ENCODE assay signal across 10 cellular contexts in genomic region chr7:139936760-139937310, GRCh38.
DNase-seq lines count a peak whose midpoint lies in the region; ATAC-seq and TF ChIP-seq lines count a peak whose summit lies in the region.
"Had no signal": no experiment of that assay in that cellular context is flagged by ENCODE, and none has a peak within 500 bp of the region (broad histone marks: within the 10 kb centered on the region; RNA-seq: fewer than 3 reads in every experiment).

No MANE protein-coding gene starts in this region.

- no peak overlapping the region for H2BK5ac ChIP-seq in H9 (ENCODE audit: insufficient read length, low read length)

- DNase-seq in H9: no peak
- no peak for DNase-seq in activated T-helper 1 cell treated with anti-CD3 and anti-CD28 coated beads, Interleukin-12 subunit alpha, Interleukin-12 subunit beta, Interleukin-2, Interleukin-4 antibody, amounts not matched to agents 30 ng/mL and 10 ng/mL and 1 ng/mL, durations not matched to agents 14 hours and 24 hours and 36 hours (ENCODE audit: low spot score)
- DNase-seq in immature natural killer cell: no peak
- no peak for DNase-seq in DMS153 treated with DMSO at 0.1 percent for 48 hours (lab: John Stamatoyannopoulos, UW; ENCODE audit: unreplicated experiment)
- DNase-seq in esophagus squamous epithelium (lab: John Stamatoyannopoulos, UW): no peak
- DNase-seq in thyroid gland: no peak
- DNase-seq: testis, WERI-Rb-1 had no signal

- H2AFZ ChIP-seq in ACC112 (ENCODE audit: low read length, unreplicated experiment) (no peak overlapping the region), H9 (ENCODE audit: low read length) (no peak overlapping the region)

- no peak overlapping the region for H4K8ac ChIP-seq in H9 (replicated peaks; ENCODE audit: insufficient read length, low read depth, low read length)

- H2BK120ac ChIP-seq in H9 (ENCODE audit: low read depth, low read length, poor library complexity, severe bottlenecking): no peak overlapping the region

- H3K36me3 Mint-ChIP-seq in H9 (ENCODE audit: insufficient read depth in 1 of 3, low read depth in 3 of 3) (no peaks in the 10 kb centered on the region; a peak in 1 of 7 replicates), immature natural killer cell (peaks cover 0 to 18% (median 18%) of the 10 kb centered on the region in 3 donors)
- H3K36me3 Mint-ChIP-seq in activated T-helper 1 cell treated with anti-CD3 and anti-CD28 coated beads, Interleukin-12 subunit alpha, Interleukin-12 subunit beta, Interleukin-2, Interleukin-4 antibody, amounts not matched to agents 30 ng/mL and 10 ng/mL and 1 ng/mL, durations not matched to agents 14 hours and 24 hours and 36 hours (ENCODE audit: low read depth): no peaks in the 10 kb centered on the region

- H3K4me1 Mint-ChIP-seq in H9 (peaks cover 24 to 26% of the 10 kb centered on the region in 2 experiments), immature natural killer cell (peaks cover 32 to 44% of the 10 kb centered on the region in 2 donors)
- H3K4me1 Mint-ChIP-seq in activated T-helper 1 cell treated with anti-CD3 and anti-CD28 coated beads, Interleukin-12 subunit alpha, Interleukin-12 subunit beta, Interleukin-2, Interleukin-4 antibody, amounts not matched to agents 30 ng/mL and 10 ng/mL and 1 ng/mL, durations not matched to agents 14 hours and 24 hours and 36 hours (ENCODE audit: low read depth): peaks cover 27% of the 10 kb centered on the region

- no peak overlapping the region for H3K18ac ChIP-seq in H9 (ENCODE audit: insufficient read length, low read depth, low read length)

- no peak overlapping the region for H2BK12ac ChIP-seq in H9 (ENCODE audit: insufficient read length, low read depth, low read length)

- H3K79me2 ChIP-seq in ACC112 (ENCODE audit: control insufficient read depth, insufficient read depth, low read length, unreplicated experiment) (no peaks in the 10 kb centered on the region), H9 (ENCODE audit: insufficient read depth, low read length) (no peaks in the 10 kb centered on the region)

- no peaks in the 10 kb centered on the region for H3K27me3 ChIP-seq in ACC112 (ENCODE audit: insufficient read depth, low read length)
- no peaks in the 10 kb centered on the region for H3K27me3 ChIP-seq in H9 (ENCODE audit: insufficient read depth, low read length)
- H3K27me3 ChIP-seq in esophagus squamous epithelium: no peaks in the 10 kb centered on the region
- H3K27me3 ChIP-seq in thyroid gland: no peaks in the 10 kb centered on the region
- H3K27me3 ChIP-seq: testis had no signal

- H3K4me3 Mint-ChIP-seq in H9 (no peak overlapping the region), immature natural killer cell (no peak overlapping the region)
- no peak overlapping the region for H3K4me3 Mint-ChIP-seq in activated T-helper 1 cell treated with anti-CD3 and anti-CD28 coated beads, Interleukin-12 subunit alpha, Interleukin-12 subunit beta, Interleukin-2, Interleukin-4 antibody, amounts not matched to agents 30 ng/mL and 10 ng/mL and 1 ng/mL, durations not matched to agents 14 hours and 24 hours and 36 hours

- no peak overlapping the region for H4K5ac ChIP-seq in H9 (ENCODE audit: insufficient read length, low read depth, low read length)

- H3K4me1 ChIP-seq in ACC112 (ENCODE audit: control insufficient read depth, insufficient read depth, low read length, unreplicated experiment) (peaks cover 14% of the 10 kb centered on the region), H9 (ENCODE audit: insufficient read depth, low read length) (peaks cover 4% of the 10 kb centered on the region; the same call in 1 of the 2 replicates), esophagus squamous epithelium (peaks cover 0 to 7% (median 0%) of the 10 kb centered on the region in 3 donors), thyroid gland (no peaks in the 10 kb centered on the region)
- H3K4me1 ChIP-seq: testis had no signal

- H3K27ac Mint-ChIP-seq in H9 (peak overlapping the region in 2 of 3 experiments; percentile 27 to 50; a peak in 1 of 7 replicates), immature natural killer cell (peak overlapping the region; percentile 33 to 65 (median 46))
- H3K27ac Mint-ChIP-seq in activated T-helper 1 cell treated with anti-CD3 and anti-CD28 coated beads, Interleukin-12 subunit alpha, Interleukin-12 subunit beta, Interleukin-2, Interleukin-4 antibody, amounts not matched to agents 30 ng/mL and 10 ng/mL and 1 ng/mL, durations not matched to agents 14 hours and 24 hours and 36 hours: peak overlapping the region; percentile 69

- no peak overlapping the region for H3K56ac ChIP-seq in H9 (ENCODE audit: insufficient read length, low read depth, low read length)

- intact Hi-C loops in activated T-helper 1 cell treated with anti-CD3 and anti-CD28 coated beads, Interleukin-12 subunit alpha, Interleukin-12 subunit beta, Interleukin-2, Interleukin-4 antibody, amounts not matched to agents 30 ng/mL and 10 ng/mL and 1 ng/mL, durations not matched to agents 14 hours and 24 hours and 36 hours (cut with micrococcal nuclease): loop anchor here (1.0 to 5.0 kb wide), 2 partner anchors 21 to 255 kb away; no protein-coding TSS in a partner anchor
- intact Hi-C loops in esophagus squamous epithelium (cut with DNase I) (no loop called here), thyroid gland (cut with DNase I) (no loop called here)

- no peak overlapping the region for H2BK20ac ChIP-seq in H9 (ENCODE audit: low read depth, low read length, poor library complexity, severe bottlenecking)

- H2AK5ac ChIP-seq in H9 (ENCODE audit: insufficient read length, low read length): no peak overlapping the region

- no peak overlapping the region for H4K91ac ChIP-seq in H9 (ENCODE audit: insufficient read length, low read depth, low read length)

- H3K14ac ChIP-seq in H9 (ENCODE audit: insufficient read depth, low read length): no peak overlapping the region

- no peak overlapping the region for H3K4me3 ChIP-seq in ACC112 (ENCODE audit: low read depth, low read length)
- no peak overlapping the region for H3K4me3 ChIP-seq in esophagus squamous epithelium
- H3K4me3 ChIP-seq in thyroid gland (replicated peaks in 1 of 3): no peak overlapping the region
- H3K4me3 ChIP-seq: testis had no signal

- H3K27me3 Mint-ChIP-seq in H9 (ENCODE audit: low read depth) (peaks cover 2% of the 10 kb centered on the region; the same call in 1 of the 2 replicates), immature natural killer cell (ENCODE audit: low read depth in 3 of 3) (peaks cover 0 to 3% (median 2%) of the 10 kb centered on the region in 3 donors)
- H3K27me3 Mint-ChIP-seq in activated T-helper 1 cell treated with anti-CD3 and anti-CD28 coated beads, Interleukin-12 subunit alpha, Interleukin-12 subunit beta, Interleukin-2, Interleukin-4 antibody, amounts not matched to agents 30 ng/mL and 10 ng/mL and 1 ng/mL, durations not matched to agents 14 hours and 24 hours and 36 hours (ENCODE audit: insufficient read depth): peaks cover 8% of the 10 kb centered on the region

- WGBS in H9 (ENCODE audit: extremely low coverage, insufficient read length, low lambda C conversion rate): no CpG with 5 or more reads among the region's 2 CpGs
- 46% methylated on average over 2 of the region's 2 CpGs for WGBS in esophagus squamous epithelium, 2 donors
- 65 to 70% methylated on average over 2 of the region's 2 CpGs for WGBS in thyroid gland, 2 donors

- ATAC-seq in GM18867 (IDR thresholded peaks at IDR 0.05; ENCODE audit: unreplicated experiment): no peak

- H3K23me2 ChIP-seq in H9 (ENCODE audit: insufficient read length, low read depth, low read length, poor library complexity, severe bottlenecking): no peaks in the 10 kb centered on the region

- no peak overlapping the region for H2BK15ac ChIP-seq in H9 (ENCODE audit: low read depth, low read length)

- H3K36me3 ChIP-seq in ACC112 (ENCODE audit: insufficient read depth, low read length): no peaks in the 10 kb centered on the region
- H3K36me3 ChIP-seq in esophagus squamous epithelium: no peaks in the 10 kb centered on the region
- H3K36me3 ChIP-seq in thyroid gland: no peaks in the 10 kb centered on the region
- H3K36me3 ChIP-seq: WERI-Rb-1 had no signal

- no peaks in the 10 kb centered on the region for H3K9me3 Mint-ChIP-seq in H9
- H3K9me3 Mint-ChIP-seq in activated T-helper 1 cell treated with anti-CD3 and anti-CD28 coated beads, Interleukin-12 subunit alpha, Interleukin-12 subunit beta, Interleukin-2, Interleukin-4 antibody, amounts not matched to agents 30 ng/mL and 10 ng/mL and 1 ng/mL, durations not matched to agents 14 hours and 24 hours and 36 hours: no peaks in the 10 kb centered on the region
- no peaks in the 10 kb centered on the region for H3K9me3 Mint-ChIP-seq in immature natural killer cell

- no peak for TF ChIP-seq POLR2A in esophagus squamous epithelium (IDR thresholded peaks at IDR 0.05)
- no peak for TF ChIP-seq POLR2A in thyroid gland (IDR thresholded peaks at IDR 0.05)

- H3K4me2 ChIP-seq in H9 (ENCODE audit: insufficient read depth, insufficient read length, low read length): no peak overlapping the region

- no peak overlapping the region for H3K23ac ChIP-seq in H9 (ENCODE audit: insufficient read length, low read depth, low read length)

- no peak overlapping the region for H3K9ac ChIP-seq in H9 (ENCODE audit: extremely low read depth, insufficient read length, low read length)

- H3K27ac ChIP-seq in ACC112 (ENCODE audit: low read depth, low read length): peak overlapping the region; percentile 39; the same call in 1 of the 2 replicates
- no peak overlapping the region for H3K27ac ChIP-seq in H9 (ENCODE audit: insufficient read length, low read depth, low read length)
- no peak overlapping the region for H3K27ac ChIP-seq in esophagus squamous epithelium
- no peak overlapping the region for H3K27ac ChIP-seq in thyroid gland
- H3K27ac ChIP-seq: testis, WERI-Rb-1 had no signal

- no peaks in the 10 kb centered on the region for H3K9me3 ChIP-seq in H9 (ENCODE audit: control insufficient read depth, low read depth, low read length)
- no peaks in the 10 kb centered on the region for H3K9me3 ChIP-seq in esophagus squamous epithelium
- H3K9me3 ChIP-seq in thyroid gland: no peaks in the 10 kb centered on the region
- H3K9me3 ChIP-seq: testis had no signal

- no peaks in the 10 kb centered on the region for H3K79me1 ChIP-seq in H9 (ENCODE audit: insufficient read depth, low read depth, low read length, poor library complexity, severe bottlenecking)

- no peaks in the 10 kb centered on the region for H4K20me1 ChIP-seq in H9 (ENCODE audit: control insufficient read depth, insufficient read depth, insufficient read length)

- no peak for TF ChIP-seq CTCF in H9 (conservative IDR thresholded peaks at IDR 0.05)
- TF ChIP-seq CTCF in esophagus squamous epithelium (IDR thresholded peaks at IDR 0.05): no peak
- no peak for TF ChIP-seq CTCF in thyroid gland (IDR thresholded peaks at IDR 0.05)

- H3T11ph ChIP-seq in H9 (ENCODE audit: low read length): no peak overlapping the region

- H3K4ac ChIP-seq in H9 (ENCODE audit: low read depth, low read length): no peak overlapping the region
